ENCODE assay signal across 29 cellular contexts in genomic region chr7:1859266-1860035, GRCh38.
"Had no signal": no experiment of that assay in that cellular context is flagged by ENCODE, and none has a peak within 500 bp of the region (broad histone marks: within the 10 kb centered on the region; RNA-seq: fewer than 3 reads in every experiment).

No MANE protein-coding gene starts in this region.

- H3K9me3 ChIP-seq: body of pancreas, lower lobe of right lung, mucosa of descending colon, prostate gland, stomach, suprapubic skin, transverse colon had no signal

- H3K27me3 ChIP-seq: body of pancreas, cardiac muscle cell, foreskin keratinocyte, neural progenitor cell, stomach, suprapubic skin, transverse colon had no signal

- H3K4me1 ChIP-seq: body of pancreas, foreskin keratinocyte, lower lobe of right lung, prostate gland, stomach, transverse colon had no signal

- H3K4me3 ChIP-seq: body of pancreas, cardiac muscle cell, lower lobe of right lung, mucosa of descending colon, neural progenitor cell, prostate gland, stomach, suprapubic skin, transverse colon had no signal

- H3K27me3 Mint-ChIP-seq: activated CD4-positive, alpha-beta T cell treated with anti-CD3 and anti-CD28 coated beads, Interleukin-2, amount 10 ng/mL, durations not matched to agents 7 days and 5 days; activated CD8-positive, alpha-beta memory T cell treated with anti-CD3 and anti-CD28 coated beads, Interleukin-2, amount 10 ng/mL, durations not matched to agents 7 days and 5 days; activated CD8-positive, alpha-beta T cell treated with anti-CD3 and anti-CD28 coated beads for 36 hours; activated naive CD8-positive, alpha-beta T cell treated with anti-CD3 and anti-CD28 coated beads, Interleukin-2, amount 50 U/mL, for 24 hours; stimulated activated memory B cell treated with anti-CD40 and anti-IgM and Interleukin-4, amounts not matched to agents 10 μg/mL and 1 μg/mL and 100 μg/mL, for 72 hours; T-helper 17 cell had no signal

- ATAC-seq: activated CD8-positive, alpha-beta memory T cell treated with anti-CD3 and anti-CD28 coated beads, Interleukin-2, amount 10 ng/mL, durations not matched to agents 7 days and 5 days; activated CD8-positive, alpha-beta T cell treated with anti-CD3 and anti-CD28 coated beads for 36 hours; activated naive CD8-positive, alpha-beta T cell treated with anti-CD3 and anti-CD28 coated beads, Interleukin-2, amount 50 U/mL, for 24 hours; body of pancreas; foreskin keratinocyte; lower lobe of right lung; mucosa of descending colon; sciatic nerve; stimulated activated memory B cell treated with anti-CD40 and anti-IgM and Interleukin-4, amounts not matched to agents 10 μg/mL and 1 μg/mL and 100 μg/mL, for 72 hours; T-helper 17 cell had no signal

- H3K36me3 ChIP-seq: cardiac muscle cell, lower lobe of right lung, neural progenitor cell, prostate gland, stomach, suprapubic skin, transverse colon had no signal

- DNase-seq: activated CD4-positive, alpha-beta T cell treated with anti-CD3 and anti-CD28 coated beads, Interleukin-2, amount 10 ng/mL, durations not matched to agents 7 days and 5 days; activated CD4-positive, CD25-positive, alpha-beta regulatory T cell treated with anti-CD3 and anti-CD28 coated beads, Interleukin-2, amount 50 U/mL, for 72 hours; activated CD8-positive, alpha-beta memory T cell treated with anti-CD3 and anti-CD28 coated beads, Interleukin-2, amount 10 ng/mL, durations not matched to agents 7 days and 5 days; activated CD8-positive, alpha-beta T cell treated with anti-CD3 and anti-CD28 coated beads for 36 hours; activated gamma-delta T cell; activated naive CD4-positive, alpha-beta T cell treated with anti-CD3 and anti-CD28 coated beads, Interleukin-2, amount 50 U/mL, for 16 hours; activated naive CD8-positive, alpha-beta T cell treated with anti-CD3 and anti-CD28 coated beads, Interleukin-2, amount 50 U/mL, for 24 hours; body of pancreas; dermis blood vessel endothelial cell; effector CD8-positive, alpha-beta T cell; foreskin keratinocyte; hypothalamus; mesendoderm; small intestine; stimulated activated CD4-positive, alpha-beta T cell treated with anti-CD3 and anti-CD28 coated beads, Interleukin-15, amount 100 ng/mL, for 24 hours; stomach; SW 1271; T-helper 17 cell; transverse colon had no signal

- H3K27ac ChIP-seq: body of pancreas, cardiac muscle cell, foreskin keratinocyte, lower lobe of right lung, neural progenitor cell, prostate gland, stomach, suprapubic skin, transverse colon, VCaP had no signal

- H3K27ac Mint-ChIP-seq: activated CD4-positive, alpha-beta T cell treated with anti-CD3 and anti-CD28 coated beads, Interleukin-2, amount 10 ng/mL, durations not matched to agents 7 days and 5 days; activated CD8-positive, alpha-beta memory T cell treated with anti-CD3 and anti-CD28 coated beads, Interleukin-2, amount 10 ng/mL, durations not matched to agents 7 days and 5 days; activated CD8-positive, alpha-beta T cell treated with anti-CD3 and anti-CD28 coated beads for 36 hours; activated naive CD8-positive, alpha-beta T cell treated with anti-CD3 and anti-CD28 coated beads, Interleukin-2, amount 50 U/mL, for 24 hours; activated T-helper 1 cell treated with anti-CD3 and anti-CD28 coated beads, Interleukin-12 subunit alpha, Interleukin-12 subunit beta, Interleukin-2, Interleukin-4 antibody, amounts not matched to agents 30 ng/mL and 10 ng/mL and 1 ng/mL, durations not matched to agents 14 hours and 24 hours and 36 hours; neural progenitor cell; stimulated activated memory B cell treated with anti-CD40 and anti-IgM and Interleukin-4, amounts not matched to agents 10 μg/mL and 1 μg/mL and 100 μg/mL, for 72 hours; T-helper 17 cell had no signal

- H3K9me3 Mint-ChIP-seq: activated CD4-positive, alpha-beta T cell treated with anti-CD3 and anti-CD28 coated beads, Interleukin-2, amount 10 ng/mL, durations not matched to agents 7 days and 5 days; activated CD8-positive, alpha-beta T cell treated with anti-CD3 and anti-CD28 coated beads for 36 hours; activated naive CD8-positive, alpha-beta T cell treated with anti-CD3 and anti-CD28 coated beads, Interleukin-2, amount 50 U/mL, for 24 hours; activated T-helper 1 cell treated with anti-CD3 and anti-CD28 coated beads, Interleukin-12 subunit alpha, Interleukin-12 subunit beta, Interleukin-2, Interleukin-4 antibody, amounts not matched to agents 30 ng/mL and 10 ng/mL and 1 ng/mL, durations not matched to agents 14 hours and 24 hours and 36 hours; neural progenitor cell; stimulated activated memory B cell treated with anti-CD40 and anti-IgM and Interleukin-4, amounts not matched to agents 10 μg/mL and 1 μg/mL and 100 μg/mL, for 72 hours had no signal

- H3K4me3 Mint-ChIP-seq: activated CD4-positive, alpha-beta T cell treated with anti-CD3 and anti-CD28 coated beads, Interleukin-2, amount 10 ng/mL, durations not matched to agents 7 days and 5 days; activated CD8-positive, alpha-beta memory T cell treated with anti-CD3 and anti-CD28 coated beads, Interleukin-2, amount 10 ng/mL, durations not matched to agents 7 days and 5 days; activated CD8-positive, alpha-beta T cell treated with anti-CD3 and anti-CD28 coated beads for 36 hours; activated naive CD8-positive, alpha-beta T cell treated with anti-CD3 and anti-CD28 coated beads, Interleukin-2, amount 50 U/mL, for 24 hours; activated T-helper 1 cell treated with anti-CD3 and anti-CD28 coated beads, Interleukin-12 subunit alpha, Interleukin-12 subunit beta, Interleukin-2, Interleukin-4 antibody, amounts not matched to agents 30 ng/mL and 10 ng/mL and 1 ng/mL, durations not matched to agents 14 hours and 24 hours and 36 hours; neural progenitor cell; stimulated activated memory B cell treated with anti-CD40 and anti-IgM and Interleukin-4, amounts not matched to agents 10 μg/mL and 1 μg/mL and 100 μg/mL, for 72 hours; T-helper 17 cell had no signal
